23 cellular contexts compared by ENCODE assay signal in the genomic region with DNA sequence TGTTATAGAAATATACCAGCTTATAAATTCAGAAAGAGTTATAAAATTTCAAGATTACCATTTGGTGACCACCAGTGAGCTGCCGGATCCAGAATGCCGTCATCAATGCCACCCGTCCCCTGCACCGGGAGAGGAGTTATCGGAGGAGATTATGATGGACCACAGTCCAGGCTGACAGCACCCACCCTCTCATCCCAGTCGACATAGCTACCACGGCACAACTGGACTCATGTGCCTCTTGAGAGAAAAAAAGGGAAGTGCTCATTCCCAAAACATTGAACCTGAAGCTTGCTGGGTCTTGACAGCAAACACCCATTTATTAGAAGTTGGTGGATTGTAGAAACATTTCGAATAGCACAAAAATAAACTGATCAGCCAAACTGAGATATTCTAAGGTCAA.
"Had no signal": no experiment of that assay in that cellular context is flagged by ENCODE, and none has a peak within 500 bp of the region (broad histone marks: within the 10 kb centered on the region; RNA-seq: fewer than 3 reads in every experiment).

No MANE protein-coding gene starts in this region.

- H3K4me1 ChIP-seq: foreskin keratinocyte, neural progenitor cell, pancreas had no signal

- H3K27ac ChIP-seq: foreskin keratinocyte, left ventricle myocardium inferior, neural progenitor cell, pancreas, testis, tibial nerve, upper lobe of right lung, vagina had no signal

- H3K4me2 ChIP-seq: neural progenitor cell, smooth muscle cell had no signal

- H2AFZ ChIP-seq: neural progenitor cell had no signal

- H3K4me3 ChIP-seq: left ventricle myocardium inferior, lung, neural progenitor cell, pancreas, smooth muscle cell, testis, tibial nerve, upper lobe of right lung, vagina had no signal

- H3K36me3 ChIP-seq: left ventricle myocardium inferior, neural progenitor cell, pancreas, tibial nerve, upper lobe of right lung, vagina had no signal

- ATAC-seq: foreskin keratinocyte; left cardiac atrium; natural killer cell treated with Interleukin-12 subunit alpha and Interleukin-12 subunit beta and Interleukin-15 and Interleukin-18, amount 100 ng/mL, for 72 hours; pancreas; right cardiac atrium; stimulated activated memory B cell treated with anti-CD40 and anti-IgM and Interleukin-4, amounts not matched to agents 10 μg/mL and 1 μg/mL and 100 μg/mL, for 72 hours; upper lobe of right lung had no signal

- H3K9me3 ChIP-seq: left ventricle myocardium inferior, pancreas, testis, tibial nerve, upper lobe of right lung, vagina had no signal

- H3K27me3 ChIP-seq: foreskin keratinocyte, neural progenitor cell, pancreas, testis, tibial nerve, vagina had no signal

- H3K9ac ChIP-seq: neural progenitor cell had no signal

- FAIRE-seq: endothelial cell of umbilical vein, kidney, pancreas had no signal

- DNase-seq: effector CD4-positive, alpha-beta T cell; erythroblast; foreskin keratinocyte; immature natural killer cell; kidney; left cardiac atrium; left ventricle myocardium inferior; mesenchymal stem cell; midbrain; occipital lobe; pancreas; right cardiac atrium; stimulated activated CD4-positive, alpha-beta T cell treated with anti-CD3 and anti-CD28 coated beads, Interleukin-4, amount 100 ng/mL, for 24 hours; testis had no signal
